Comparison of ENCODE assay signal across 12 cellular contexts in genomic region chr1:160460214-160460642, GRCh38. TPM values are rescaled to one million over a fixed set of nuclear protein-coding genes. Genes with fewer than 3 reads are reported as not detected.
DNase-seq lines count a peak whose midpoint lies in the region; ATAC-seq and TF ChIP-seq lines count a peak whose summit lies in the region.
"Had no signal": no experiment of that assay in that cellular context is flagged by ENCODE, and none has a peak within 500 bp of the region (broad histone marks: within the 10 kb centered on the region; RNA-seq: fewer than 3 reads in every experiment).

No MANE protein-coding gene starts in this region.

- in situ Hi-C loops in transverse colon (cut with MboI; ENCODE audit: low pct_ligation_motif_present in 1 of 4, low pct_unique_long_range_greater_than_20kb in 1 of 4, low sequenced_read_pairs in 3 of 4): no loop called here

- no peak for TF ChIP-seq CTCF in DND-41 (IDR thresholded peaks at IDR 0.05; ENCODE audit: borderline replicate concordance, extremely low read depth, low read length, poor library complexity, severe bottlenecking)
- no peak for TF ChIP-seq CTCF in endothelial cell (IDR thresholded peaks at IDR 0.05; ENCODE audit: unreplicated experiment)
- TF ChIP-seq CTCF in GM10266 (IDR thresholded peaks at IDR 0.05; ENCODE audit: control insufficient read depth, insufficient read depth, low read depth, missing control alignments): no peak
- no peak for TF ChIP-seq CTCF in transverse colon (IDR thresholded peaks at IDR 0.05)

- H3K9me3 ChIP-seq in DND-41 (ENCODE audit: insufficient read depth, low read length, severe bottlenecking) (no peaks in the 10 kb centered on the region), transverse colon (no peaks in the 10 kb centered on the region)
- H3K9me3 ChIP-seq: Peyer's patch had no signal

- POLR2A ChIA-PET in T-cell (lab: Charles Lee): no interaction called here

- H3K4me3 Mint-ChIP-seq in T-cell (peak overlapping the region; percentile 64 to 70 (median 69)), endothelial cell (ENCODE audit: unreplicated experiment) (peak overlapping the region; percentile 53)

- ATAC-seq in DND-41 (ENCODE audit: insufficient read depth, low read depth) (no peak), T-cell (replicated peaks in 1 of 4) (peak in 3 of 4 experiments; percentile 20 to 46 (median 37))
- ATAC-seq: esophagus mucosa had no signal

- TF ChIP-seq POLR2A in GM19099 (IDR thresholded peaks at IDR 0.05; ENCODE audit: extremely low read depth, insufficient read length, low read depth): peak; percentile 41
- no peak for TF ChIP-seq POLR2A in transverse colon (IDR thresholded peaks at IDR 0.05)

- no peak for TF ChIP-seq EP300 in transverse colon (IDR thresholded peaks at IDR 0.05; ENCODE audit: low read depth)

- H3K9me3 Mint-ChIP-seq in T-cell (peaks cover 0 to 4% (median 0%) of the 10 kb centered on the region in 3 donors), endothelial cell (ENCODE audit: unreplicated experiment) (no peaks in the 10 kb centered on the region)

- no peaks in the 10 kb centered on the region for H4K20me1 ChIP-seq in DND-41 (ENCODE audit: insufficient read depth, low read length)

- CTCF ChIA-PET in T-cell (lab: Charles Lee): interaction anchor here in 1 of 2 donors (0.5 kb wide), 1 partner anchor 79 kb away, joined by 4 read pairs; no protein-coding TSS in a partner anchor

- H3K36me3 Mint-ChIP-seq in T-cell (peaks cover 2% of the 10 kb centered on the region), endothelial cell (ENCODE audit: low read depth, unreplicated experiment) (peaks cover 5% of the 10 kb centered on the region)

- no peak overlapping the region for H3K4me2 ChIP-seq in DND-41 (ENCODE audit: insufficient read depth, low read length)

- DNase-seq in DND-41 (no peak), T-cell (no peak), endothelial cell (ENCODE audit: low spot score) (no peak), NCI-H748 treated with DMSO at 0.1 percent for 48 hours (lab: John Stamatoyannopoulos, UW) (no peak), GM10266 (ENCODE audit: extremely low spot score) (no peak), transverse colon (no peak), 8988T (no peak)
- DNase-seq: midbrain, Peyer's patch, substantia nigra had no signal

- H3K9ac ChIP-seq in DND-41 (ENCODE audit: low read depth, low read length): no peak overlapping the region

- no peak overlapping the region for H3K4me3 ChIP-seq in DND-41 (ENCODE audit: low read depth in 1 of 2, low read length in 2 of 2)
- no peak overlapping the region for H3K4me3 ChIP-seq in transverse colon
- H3K4me3 ChIP-seq: Peyer's patch had no signal

- H3K4me1 Mint-ChIP-seq in T-cell (peaks cover 46 to 70% (median 62%) of the 10 kb centered on the region in 3 donors), endothelial cell (ENCODE audit: unreplicated experiment) (peaks cover 52% of the 10 kb centered on the region)

- no peaks in the 10 kb centered on the region for H3K79me2 ChIP-seq in DND-41 (ENCODE audit: insufficient read depth, low read length)

- H3K27me3 Mint-ChIP-seq in T-cell (no peaks in the 10 kb centered on the region), endothelial cell (ENCODE audit: unreplicated experiment) (peaks cover 2% of the 10 kb centered on the region)

- 72 to 75% methylated on average over 5 of the region's 5 CpGs for WGBS in transverse colon (ENCODE audit: low coverage in 1 of 2), 2 donors

- intact Hi-C loops in transverse colon (cut with DNase I; ENCODE audit: low total_unique reads): no loop called here

- H3K27me3 ChIP-seq in DND-41 (ENCODE audit: insufficient read depth, low read length, poor library complexity): no peaks in the 10 kb centered on the region
- H3K27me3 ChIP-seq in transverse colon: no peaks in the 10 kb centered on the region
- H3K27me3 ChIP-seq: Peyer's patch had no signal

- H3K36me3 ChIP-seq in DND-41 (ENCODE audit: insufficient read depth, low read length) (no peaks in the 10 kb centered on the region), transverse colon (no peaks in the 10 kb centered on the region)
- H3K36me3 ChIP-seq: Peyer's patch had no signal

- H3K27ac ChIP-seq in DND-41 (ENCODE audit: low read length) (peak overlapping the region; percentile 65), transverse colon (no peak overlapping the region)

- H3K27ac Mint-ChIP-seq in T-cell: peak overlapping the region; percentile 96 to 98
- H3K27ac Mint-ChIP-seq in endothelial cell (ENCODE audit: unreplicated experiment): peak overlapping the region; percentile 99

- peak overlapping the region; percentile 74 for H2AFZ ChIP-seq in DND-41 (ENCODE audit: low read depth, low read length)

- H3K4me1 ChIP-seq in DND-41 (ENCODE audit: insufficient read depth, low read length): peaks cover 16% of the 10 kb centered on the region
- no peaks in the 10 kb centered on the region for H3K4me1 ChIP-seq in transverse colon
- H3K4me1 ChIP-seq: Peyer's patch had no signal

RNA-seq across cellular contexts. Expression of gene VANGL2, which starts 59.9 kb away (rescaled TPM):
- under 1 TPM in 3 of 5 donors, not detected in 2; 0.16 to 0.26 (median 0.20) TPM for total RNA-seq in T-cell
- total RNA-seq in endothelial cell (ENCODE audit: unreplicated experiment): 79.8 TPM
- total RNA-seq in transverse colon: 1 to 10 TPM in 3 of 4 donors, under 1 TPM in 1; 0.20 to 3.7 (median 2.7) TPM

Comparison
In these comparisons a context has a peak if more than half of its experiments do, and no peak if none do; other contexts are left out.
1. RNA of gene VANGL2, which starts 59.9 kb away (total RNA-seq): 79.8 TPM in endothelial cell (single experiment); 0.20 to 3.7 TPM in transverse colon and 0.16 to 0.26 TPM in T-cell; every median in the first group is over 10 times any median in the second.